Comparison of ENCODE assay signal across 9 cellular contexts in the genomic region with DNA sequence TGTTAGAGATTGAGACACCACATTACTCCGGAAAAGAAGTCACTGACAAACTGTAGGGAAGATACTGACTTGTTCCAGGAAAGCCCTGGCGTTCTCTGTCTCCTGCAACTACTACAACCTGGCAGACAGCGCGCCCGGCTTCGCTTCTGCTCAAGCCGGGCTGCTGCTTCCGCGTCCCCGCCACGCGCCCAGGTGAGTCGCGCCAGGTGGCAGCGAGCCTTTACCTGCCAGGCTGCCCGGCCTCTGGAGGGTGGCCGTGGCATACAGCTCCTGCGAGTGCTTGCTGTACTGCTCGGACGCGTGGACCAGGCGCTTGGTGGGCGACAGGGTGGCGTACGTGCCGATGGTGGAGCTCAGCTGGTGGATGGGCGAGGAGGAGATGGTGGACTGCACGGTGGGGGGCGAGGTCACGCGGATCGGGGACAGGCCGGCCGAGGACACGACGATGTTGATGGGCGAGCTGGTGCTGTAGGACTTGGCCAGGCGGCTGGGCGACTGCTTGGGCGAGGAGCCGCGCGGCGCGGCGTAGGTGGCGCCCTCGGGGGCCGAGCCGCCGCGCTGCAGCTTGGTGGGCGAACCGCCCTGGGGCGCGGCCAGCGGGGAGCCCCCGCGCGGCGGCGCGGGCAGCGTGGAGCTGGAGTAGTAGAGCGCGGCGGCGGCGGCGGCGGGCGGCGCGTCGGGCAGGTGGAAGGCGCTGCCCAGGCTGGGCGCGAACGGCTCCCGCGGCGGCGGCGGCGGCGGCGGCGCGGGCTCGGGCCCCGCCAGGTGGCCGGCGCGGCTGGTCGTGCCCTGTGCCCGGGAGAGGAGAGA.
DNase-seq lines count a peak whose midpoint lies in the region; ATAC-seq and TF ChIP-seq lines count a peak whose summit lies in the region.
"Had no signal": no experiment of that assay in that cellular context is flagged by ENCODE, and none has a peak within 500 bp of the region (broad histone marks: within the 10 kb centered on the region; RNA-seq: fewer than 3 reads in every experiment).

No MANE protein-coding gene starts in this region.

- H3K27me3 ChIP-seq in lung (ENCODE audit: control insufficient read depth, insufficient read depth) (peaks cover 3% of the 10 kb centered on the region), thyroid gland (peaks cover 12% of the 10 kb centered on the region)
- H3K27me3 ChIP-seq: BLaER1 treated with 17β-estradiol and CSF1 and Interleukin-3, amounts not matched to agents 10 nM and 100 nM had no signal

- no peak overlapping the region for H3K27ac ChIP-seq in lung (ENCODE audit: low read depth in 1 of 2, low read length in 1 of 2)
- no peak overlapping the region for H3K27ac ChIP-seq in thyroid gland
- H3K27ac ChIP-seq: BLaER1 treated with 17β-estradiol and CSF1 and Interleukin-3, amounts not matched to agents 10 nM and 100 nM had no signal

- no peak for TF ChIP-seq POLR2A in thyroid gland (IDR thresholded peaks at IDR 0.05)

- intact Hi-C loops in thyroid gland (cut with DNase I): no loop called here

- H3K36me3 ChIP-seq in lung (ENCODE audit: control insufficient read depth in 2 of 2, insufficient read depth in 2 of 2, low read length in 2 of 2) (no peaks in the 10 kb centered on the region), thyroid gland (no peaks in the 10 kb centered on the region)
- H3K36me3 ChIP-seq: BLaER1 treated with 17β-estradiol and CSF1 and Interleukin-3, amounts not matched to agents 10 nM and 100 nM had no signal

- DNase-seq in activated CD4-positive, alpha-beta T cell treated with anti-CD3 and anti-CD28 coated beads for 48 hours: peak; percentile 4
- DNase-seq in activated CD4-positive, alpha-beta T cell treated with anti-CD3 and anti-CD28 coated beads, Interleukin-2, amount 50 U/mL, for 4 hours: no peak
- DNase-seq in ecto neural progenitor cell (ENCODE audit: low spot score): peak; percentile 68
- no peak for DNase-seq in lung (ENCODE audit: low spot score)
- DNase-seq in thyroid gland: peak; percentile 57 to 66
- DNase-seq in 8988T: no peak
- DNase-seq in epidermal melanocyte (ENCODE audit: insufficient read length, low spot score): no peak

- no peak for ATAC-seq in lung (ENCODE audit: insufficient read depth, low FRiP score)
- ATAC-seq in GM18517 (IDR thresholded peaks at IDR 0.05; ENCODE audit: unreplicated experiment): no peak

- no peak for TF ChIP-seq CTCF in lung (IDR thresholded peaks at IDR 0.05; ENCODE audit: control extremely low read depth, extremely low read depth)
- TF ChIP-seq CTCF in thyroid gland (IDR thresholded peaks at IDR 0.05): no peak

- H3K4me3 ChIP-seq in lung (peak overlapping the region; percentile 38), thyroid gland (replicated peaks in 1 of 3) (peak overlapping the region in 1 of 3 donors; percentile 12)
- H3K4me3 ChIP-seq: BLaER1 treated with 17β-estradiol and CSF1 and Interleukin-3, amounts not matched to agents 10 nM and 100 nM had no signal

- H3K9me3 ChIP-seq in lung (ENCODE audit: control insufficient read depth in 2 of 2, insufficient read depth in 1 of 2, low read length in 1 of 2) (peaks cover 0 to 4% of the 10 kb centered on the region in 2 donors), thyroid gland (no peaks in the 10 kb centered on the region)

- peaks cover 0 to 6% of the 10 kb centered on the region in 2 donors for H3K4me1 ChIP-seq in lung (ENCODE audit: control insufficient read depth in 2 of 2, insufficient read depth in 2 of 2, low read length in 2 of 2)
- peaks cover 0 to 8% of the 10 kb centered on the region in 2 donors for H3K4me1 ChIP-seq in thyroid gland
- H3K4me1 ChIP-seq: BLaER1 treated with 17β-estradiol and CSF1 and Interleukin-3, amounts not matched to agents 10 nM and 100 nM had no signal

- 4 to 5% methylated on average over 70 to 96 of the region's 96 CpGs for WGBS in lung, 2 donors
- whole genome bisulfite sequencing in thyroid gland, 2 donors: 8 to 11% methylated on average over 17 to 24 of the region's 96 CpGs

Comparison
In these comparisons a context has a peak if more than half of its experiments do, and no peak if none do; other contexts are left out.
1. DNase-seq: peak in activated CD4-positive, alpha-beta T cell treated with anti-CD3 and anti-CD28 coated beads for 48 hours (single experiment), ecto neural progenitor cell (single experiment) and thyroid gland (2 of 2); none in activated CD4-positive, alpha-beta T cell treated with anti-CD3 and anti-CD28 coated beads, Interleukin-2, amount 50 U/mL, for 4 hours (0 of 2), lung (single experiment), 8988T (single experiment) and epidermal melanocyte (single experiment).